Comparison of ENCODE assay signal across 14 cellular contexts in genomic region chr4:2713337-2713736, GRCh38. TPM values are rescaled to one million over a fixed set of nuclear protein-coding genes. Genes with fewer than 3 reads are reported as not detected.
A peak's percentile ranks its signal among the peaks of the same experiment; 100 is the strongest.
DNase-seq lines count a peak whose midpoint lies in the region; ATAC-seq, FAIRE-seq and TF ChIP-seq lines count a peak whose summit lies in the region.
"Had no signal": no experiment of that assay in that cellular context is flagged by ENCODE, and none has a peak within 500 bp of the region (broad histone marks: within the 10 kb centered on the region; RNA-seq: fewer than 3 reads in every experiment).

No MANE protein-coding gene starts in this region.

- TF ChIP-seq EP300 in sigmoid colon (IDR thresholded peaks at IDR 0.05): no peak

- H3K27ac ChIP-seq in CD4-positive, alpha-beta T cell (ENCODE audit: low read depth, low read length): no peak overlapping the region
- H3K27ac ChIP-seq in caudate nucleus (ENCODE audit: low read depth, low read length) (peak overlapping the region; percentile 58), pancreas (peak overlapping the region in 1 of 4 donors; percentile 33), sigmoid colon (peak overlapping the region in 2 of 4 donors; percentile 15 to 42)

- DNase-seq in CD4-positive, alpha-beta T cell: no peak
- no peak for DNase-seq in HFFc6
- no peak for DNase-seq in caudate nucleus (lab: John Stamatoyannopoulos, UW)
- no peak for DNase-seq in mesothelial cell of epicardium (ENCODE audit: low spot score in 2 of 2, unreplicated experiment in 2 of 2)
- no peak for DNase-seq in pancreas
- no peak for DNase-seq in sigmoid colon
- DNase-seq: esophagus squamous epithelium, NCI-H1105 had no signal

- no peaks in the 10 kb centered on the region for H3K9me3 Mint-ChIP-seq in CD4-positive, alpha-beta T cell
- H3K9me3 Mint-ChIP-seq in HFFc6: peaks cover 7% of the 10 kb centered on the region
- H3K9me3 Mint-ChIP-seq in mesothelial cell of epicardium: peaks cover 4% of the 10 kb centered on the region
- H3K9me3 Mint-ChIP-seq: CD14-positive monocyte had no signal

- ATAC-seq in CD4-positive, alpha-beta T cell (ENCODE audit: poor library complexity): no peak
- no peak for ATAC-seq in HG03378 (IDR thresholded peaks at IDR 0.05; ENCODE audit: unreplicated experiment)
- ATAC-seq in pancreas: no peak
- no peak for ATAC-seq in HG02678 (IDR thresholded peaks at IDR 0.05; ENCODE audit: unreplicated experiment)

- POLR2A ChIA-PET in CD4-positive, alpha-beta T cell (lab: Charles Lee): interaction anchor here (0.8 to 1.6 kb wide), 3 partner anchors 43 to 250 kb away, joined by 3 to 5 read pairs (median 5); partner anchors contain the start of genes GRK4, NOP14 and TNIP2

- H3K27ac Mint-ChIP-seq in CD4-positive, alpha-beta T cell: peak overlapping the region; percentile 72
- peak overlapping the region; percentile 82 for H3K27ac Mint-ChIP-seq in HFFc6
- peak overlapping the region; percentile 54 for H3K27ac Mint-ChIP-seq in mesothelial cell of epicardium

- no peak for TF ChIP-seq CTCF in CD4-positive, alpha-beta T cell (IDR thresholded peaks at IDR 0.05)
- TF ChIP-seq CTCF in HFFc6 (IDR thresholded peaks at IDR 0.05) (no peak), mesothelial cell of epicardium (IDR thresholded peaks at IDR 0.05; ENCODE audit: unreplicated experiment) (no peak), pancreas (IDR thresholded peaks at IDR 0.05) (no peak), sigmoid colon (IDR thresholded peaks at IDR 0.05) (no peak)

- H3K27me3 Mint-ChIP-seq in CD4-positive, alpha-beta T cell: no peaks in the 10 kb centered on the region
- H3K27me3 Mint-ChIP-seq in HFFc6 (ENCODE audit: insufficient read depth) (no peaks in the 10 kb centered on the region), mesothelial cell of epicardium (ENCODE audit: low read depth) (no peaks in the 10 kb centered on the region)

- no peak for TF ChIP-seq POLR2A in sigmoid colon (IDR thresholded peaks at IDR 0.05)

- intact Hi-C loops in CD4-positive, alpha-beta T cell (cut with DNase I, micrococcal nuclease): no loop called here
- intact Hi-C loops in pancreas (cut with DNase I) (no loop called here), sigmoid colon (cut with DNase I) (no loop called here)

- no peak for FAIRE-seq in pancreas (lab: Jason Lieb, UNC)
- FAIRE-seq: bronchial epithelial cell, G401.6, H54 had no signal

- CTCF ChIA-PET in CD4-positive, alpha-beta T cell (lab: Charles Lee): interaction anchor here (0.8 to 2.3 kb wide), 3 partner anchors 12 to 51 kb away, joined by 3 to 10 read pairs (median 3); no protein-coding TSS in a partner anchor

- H3K9me3 ChIP-seq in CD4-positive, alpha-beta T cell (ENCODE audit: control insufficient read depth, low read length): no peaks in the 10 kb centered on the region
- H3K9me3 ChIP-seq in pancreas: no peaks in the 10 kb centered on the region
- H3K9me3 ChIP-seq in sigmoid colon: no peaks in the 10 kb centered on the region
- H3K9me3 ChIP-seq: esophagus squamous epithelium had no signal

- H3K4me1 ChIP-seq in pancreas (peaks cover 13 to 15% (median 13%) of the 10 kb centered on the region in 3 donors), sigmoid colon (peaks cover 0 to 5% (median 0%) of the 10 kb centered on the region in 4 donors)

- H3K36me3 ChIP-seq in pancreas (peaks cover 0 to 10% (median 0%) of the 10 kb centered on the region in 3 donors), sigmoid colon (peaks cover 0 to 38% (median 17%) of the 10 kb centered on the region in 4 donors)

- H3K36me3 Mint-ChIP-seq in CD4-positive, alpha-beta T cell (ENCODE audit: low read depth): peaks cover 41% of the 10 kb centered on the region
- peaks cover 31% of the 10 kb centered on the region for H3K36me3 Mint-ChIP-seq in HFFc6 (ENCODE audit: low read depth)
- peaks cover 33% of the 10 kb centered on the region for H3K36me3 Mint-ChIP-seq in mesothelial cell of epicardium

- no peaks in the 10 kb centered on the region for H3K27me3 ChIP-seq in CD4-positive, alpha-beta T cell (ENCODE audit: control insufficient read depth, insufficient read depth, low read length)
- H3K27me3 ChIP-seq in pancreas: no peaks in the 10 kb centered on the region
- no peaks in the 10 kb centered on the region for H3K27me3 ChIP-seq in sigmoid colon
- H3K27me3 ChIP-seq: esophagus squamous epithelium had no signal

- WGBS in pancreas, 2 donors: 96% methylated on average over 5 of the region's 5 CpGs
- WGBS in sigmoid colon, 2 donors: 92 to 97% methylated on average over 5 of the region's 5 CpGs

- H3K4me3 ChIP-seq in pancreas (no peak overlapping the region), sigmoid colon (no peak overlapping the region)
- H3K4me3 ChIP-seq: esophagus squamous epithelium had no signal

- H3K4me3 Mint-ChIP-seq in CD4-positive, alpha-beta T cell: no peak overlapping the region
- peak overlapping the region; percentile 18; the same call in 1 of the 2 replicates for H3K4me3 Mint-ChIP-seq in HFFc6
- no peak overlapping the region for H3K4me3 Mint-ChIP-seq in mesothelial cell of epicardium
- H3K4me3 Mint-ChIP-seq: CD14-positive monocyte had no signal

- peaks cover 30% of the 10 kb centered on the region for H3K4me1 Mint-ChIP-seq in CD4-positive, alpha-beta T cell (ENCODE audit: low read depth)
- H3K4me1 Mint-ChIP-seq in HFFc6 (ENCODE audit: low read depth): peaks cover 23% of the 10 kb centered on the region
- peaks cover 5% of the 10 kb centered on the region for H3K4me1 Mint-ChIP-seq in mesothelial cell of epicardium

RNA-seq across cellular contexts. Expression of gene TNIP2, which starts 42.8 kb away (rescaled TPM):
- total RNA-seq in CD4-positive, alpha-beta T cell: 10 to 100 TPM; 43.8 to 49.1 TPM
- 10 to 100 TPM; 28.6 to 32.0 (median 30.9) TPM for total RNA-seq in HFFc6 (2021; fragmentation: NEBNext Ultra II Directional; extraction: Animal tissue kit (Norgen Biotek cat#: 25700))
- total RNA-seq in mesothelial cell of epicardium: 23.8 to 25.9 TPM (median 25.0 TPM) in 3 replicates
- 10 to 100 TPM; 11.4 to 23.1 (median 15.2) TPM for total RNA-seq in pancreas
- 10 to 100 TPM; 22.6 to 25.4 TPM for polyA plus RNA-seq in pancreas
- 10 to 100 TPM; 56.3 to 68.8 (median 66.9) TPM for total RNA-seq in sigmoid colon
- 10 to 100 TPM; 51.7 to 65.0 (median 51.8) TPM for polyA plus RNA-seq in sigmoid colon
